ENCODE assay signal across 15 cellular contexts in the genomic region with DNA sequence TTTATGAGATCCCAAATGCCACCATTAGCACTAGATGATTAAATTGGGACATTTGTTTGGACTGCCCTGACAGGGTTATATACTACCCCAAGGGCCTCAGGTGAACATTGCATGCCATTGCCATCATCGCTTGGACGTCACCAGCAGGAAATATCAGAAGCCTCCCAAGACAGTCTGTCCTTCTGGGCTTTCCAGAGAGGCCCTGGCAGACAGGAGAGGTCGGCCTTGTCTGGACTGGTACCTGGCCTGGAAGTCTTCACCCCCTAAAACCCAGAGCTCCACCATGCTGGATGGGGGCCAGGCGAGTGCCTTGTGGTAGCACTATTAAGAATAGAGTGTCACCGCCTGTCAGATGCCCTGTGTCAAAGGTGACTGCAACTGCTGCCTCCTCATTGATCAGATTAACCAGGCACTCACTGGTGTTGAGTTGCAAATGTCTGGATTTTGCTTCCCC.
"Had no signal": no experiment of that assay in that cellular context is flagged by ENCODE, and none has a peak within 500 bp of the region (broad histone marks: within the 10 kb centered on the region; RNA-seq: fewer than 3 reads in every experiment).

No MANE protein-coding gene starts in this region.

- H3K4me3 ChIP-seq: gastrocnemius medialis, mucosa of descending colon, right atrium auricular region, skin epidermis, suprapubic skin had no signal

- H3K27me3 ChIP-seq: gastrocnemius medialis, right atrium auricular region, suprapubic skin had no signal

- H3K9me3 Mint-ChIP-seq: activated CD4-positive, alpha-beta T cell treated with anti-CD3 and anti-CD28 coated beads, Interleukin-2, amount 10 ng/mL, durations not matched to agents 7 days and 5 days; activated naive CD8-positive, alpha-beta T cell treated with anti-CD3 and anti-CD28 coated beads, Interleukin-2, amount 10 ng/mL, durations not matched to agents 7 days and 5 days; activated T-helper 1 cell treated with anti-CD3 and anti-CD28 coated beads, Interleukin-12 subunit alpha, Interleukin-12 subunit beta, Interleukin-2, Interleukin-4 antibody, amounts not matched to agents 30 ng/mL and 10 ng/mL and 1 ng/mL, durations not matched to agents 14 hours and 24 hours and 36 hours had no signal

- ATAC-seq: gastrocnemius medialis; left lobe of liver; mucosa of descending colon; naive thymus-derived CD4-positive, alpha-beta T cell; stimulated activated naive CD8-positive, alpha-beta T cell treated with anti-CD3 and anti-CD28 coated beads, Interleukin-15, Interleukin-2, amounts not matched to agents 100 U/mL and 50 U/mL, for 24 hours had no signal

- DNase-seq: activated CD4-positive, alpha-beta T cell treated with anti-CD3 and anti-CD28 coated beads, Interleukin-2, amount 10 ng/mL, durations not matched to agents 7 days and 5 days; activated CD8-positive, alpha-beta memory T cell treated with anti-CD3 and anti-CD28 coated beads for 24 hours; activated naive CD4-positive, alpha-beta T cell; activated naive CD8-positive, alpha-beta T cell treated with anti-CD3 and anti-CD28 coated beads, Interleukin-2, amount 10 ng/mL, durations not matched to agents 7 days and 5 days; anterior cingulate cortex; gastrocnemius medialis; mucosa of descending colon; naive thymus-derived CD4-positive, alpha-beta T cell; stimulated activated naive CD8-positive, alpha-beta T cell treated with anti-CD3 and anti-CD28 coated beads, Interleukin-15, Interleukin-2, amounts not matched to agents 100 U/mL and 50 U/mL, for 24 hours had no signal

- H3K36me3 Mint-ChIP-seq: activated naive CD8-positive, alpha-beta T cell treated with anti-CD3 and anti-CD28 coated beads, Interleukin-2, amount 10 ng/mL, durations not matched to agents 7 days and 5 days had no signal

- H3K9me3 ChIP-seq: gastrocnemius medialis, mucosa of descending colon, right atrium auricular region, suprapubic skin had no signal

- H3K27ac Mint-ChIP-seq: activated CD4-positive, alpha-beta T cell treated with anti-CD3 and anti-CD28 coated beads, Interleukin-2, amount 10 ng/mL, durations not matched to agents 7 days and 5 days; activated naive CD8-positive, alpha-beta T cell treated with anti-CD3 and anti-CD28 coated beads, Interleukin-2, amount 10 ng/mL, durations not matched to agents 7 days and 5 days; activated T-helper 1 cell treated with anti-CD3 and anti-CD28 coated beads, Interleukin-12 subunit alpha, Interleukin-12 subunit beta, Interleukin-2, Interleukin-4 antibody, amounts not matched to agents 30 ng/mL and 10 ng/mL and 1 ng/mL, durations not matched to agents 14 hours and 24 hours and 36 hours; dendritic cell treated with granulocyte-macrophage colony-stimulating factor and Interleukin-4, amounts not matched to agents 40 ng/mL and 50 ng/mL, for 4 days; naive thymus-derived CD4-positive, alpha-beta T cell had no signal

- H3K27ac ChIP-seq: gastrocnemius medialis, right atrium auricular region, skin epidermis, suprapubic skin had no signal

- H3K4me1 ChIP-seq: gastrocnemius medialis had no signal

- H3K4me3 Mint-ChIP-seq: activated CD4-positive, alpha-beta T cell treated with anti-CD3 and anti-CD28 coated beads, Interleukin-2, amount 10 ng/mL, durations not matched to agents 7 days and 5 days; activated naive CD8-positive, alpha-beta T cell treated with anti-CD3 and anti-CD28 coated beads, Interleukin-2, amount 10 ng/mL, durations not matched to agents 7 days and 5 days; activated T-helper 1 cell treated with anti-CD3 and anti-CD28 coated beads, Interleukin-12 subunit alpha, Interleukin-12 subunit beta, Interleukin-2, Interleukin-4 antibody, amounts not matched to agents 30 ng/mL and 10 ng/mL and 1 ng/mL, durations not matched to agents 14 hours and 24 hours and 36 hours; dendritic cell treated with granulocyte-macrophage colony-stimulating factor and Interleukin-4, amounts not matched to agents 40 ng/mL and 50 ng/mL, for 4 days; naive thymus-derived CD4-positive, alpha-beta T cell had no signal

- H3K36me3 ChIP-seq: gastrocnemius medialis, right atrium auricular region, suprapubic skin had no signal
